ENCODE assay signal across 26 cellular contexts in the genomic region with DNA sequence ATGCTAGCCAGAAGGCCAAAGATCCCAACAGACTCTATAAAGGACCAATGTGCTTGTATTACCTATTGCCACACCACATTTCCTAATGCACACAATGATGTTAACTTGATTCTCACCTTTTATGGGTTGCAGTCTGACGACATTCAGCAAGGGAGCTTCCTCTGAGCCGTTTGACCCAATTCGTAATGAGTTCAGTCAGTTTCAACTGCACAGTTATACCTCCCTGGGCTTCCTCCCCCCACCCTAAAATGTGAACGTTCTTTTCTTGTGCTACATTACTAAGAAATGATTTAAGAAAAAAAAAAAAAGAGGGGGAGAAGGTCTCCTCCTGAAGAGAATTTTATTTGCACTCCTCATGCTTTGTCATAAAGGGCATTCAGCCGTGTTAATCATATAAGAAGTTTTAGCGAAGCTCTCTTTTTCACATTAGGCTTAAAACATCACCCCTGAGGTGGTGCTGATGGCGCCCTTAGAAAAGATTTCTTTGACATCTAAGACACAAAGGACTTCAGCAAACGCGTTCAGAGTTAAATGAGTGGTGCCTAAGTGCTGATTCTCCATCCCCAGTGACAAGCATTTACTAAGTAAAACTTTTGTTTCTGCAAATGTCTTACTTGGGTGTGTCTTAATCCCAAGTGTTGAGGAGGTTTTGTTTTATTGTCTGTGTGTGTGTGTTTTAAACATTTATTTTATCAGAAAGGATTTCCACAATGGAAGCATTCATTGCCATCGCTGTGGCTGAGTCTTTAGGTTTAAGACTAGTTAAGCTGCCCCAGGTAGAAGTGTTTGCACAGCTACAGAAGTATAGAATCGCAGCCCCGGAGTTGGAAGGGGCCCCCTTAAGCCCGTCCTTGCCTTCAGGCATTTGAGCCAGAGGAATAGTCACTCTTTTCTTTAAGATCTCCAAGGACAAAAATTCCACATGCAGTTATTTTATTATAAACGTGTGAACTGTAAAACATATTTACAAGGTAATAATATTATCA. TPM values are rescaled to one million over a fixed set of nuclear protein-coding genes. Genes with fewer than 3 reads are reported as not detected.
"Had no signal": no experiment of that assay in that cellular context is flagged by ENCODE, and none has a peak within 500 bp of the region (broad histone marks: within the 10 kb centered on the region; RNA-seq: fewer than 3 reads in every experiment).

No MANE protein-coding gene starts in this region.

- DNase-seq: activated CD4-positive, alpha-beta T cell treated with anti-CD3 and anti-CD28 coated beads for 36 hours; activated CD4-positive, alpha-beta T cell treated with anti-CD3 and anti-CD28 coated beads, Interleukin-2, amount 50 U/mL, for 4 hours; activated CD8-positive, alpha-beta memory T cell treated with anti-CD3 and anti-CD28 coated beads for 24 hours; activated CD8-positive, alpha-beta memory T cell treated with anti-CD3 and anti-CD28 coated beads, Interleukin-2, amount 50 U/mL, for 4 hours; activated naive CD4-positive, alpha-beta T cell; activated T-cell treated with anti-CD3 and anti-CD28 coated beads, Interleukin-2, amount 50 U/mL, for 24 hours; effector CD4-positive, alpha-beta T cell; erythroblast; foreskin fibroblast; immature natural killer cell; naive thymus-derived CD8-positive, alpha-beta T cell; ovary; psoas muscle; right cardiac atrium; stimulated activated CD4-positive, alpha-beta T cell treated with anti-CD3 and anti-CD28 coated beads, Interleukin-12 subunit alpha, Interleukin-12 subunit beta, amount 100 ng/mL, for 4 hours; stimulated activated CD4-positive, alpha-beta T cell treated with anti-CD3 and anti-CD28 coated beads, Interleukin-4, amount 100 ng/mL, for 4 hours; stimulated activated naive CD8-positive, alpha-beta T cell treated with anti-CD3 and anti-CD28 coated beads, Interleukin-15, Interleukin-2, amounts not matched to agents 100 U/mL and 50 U/mL, for 24 hours; substantia nigra; T-helper 9 cell; thyroid gland had no signal

- H3K4me1 ChIP-seq: psoas muscle, thyroid gland had no signal

- H3K27me3 ChIP-seq: neutrophil, ovary, thyroid gland had no signal

- H3K27ac ChIP-seq: neutrophil, psoas muscle, thyroid gland had no signal

- H3K36me3 ChIP-seq: neutrophil, ovary, thyroid gland had no signal

- H3K4me3 ChIP-seq: ovary, psoas muscle, thyroid gland had no signal

- H3K9me3 ChIP-seq: neutrophil, ovary, psoas muscle, thyroid gland had no signal

- ATAC-seq: activated CD4-positive, alpha-beta T cell treated with anti-CD3 and anti-CD28 coated beads for 36 hours; activated T-helper 17 cell treated with anti-CD3 and anti-CD28 coated beads, Interleukin-2, amount 50 U/mL, for 72 hours; left lobe of liver; naive thymus-derived CD8-positive, alpha-beta T cell; psoas muscle; right cardiac atrium; stimulated activated naive CD8-positive, alpha-beta T cell treated with anti-CD3 and anti-CD28 coated beads, Interleukin-15, Interleukin-2, amounts not matched to agents 100 U/mL and 50 U/mL, for 24 hours; WTC11 had no signal

RNA-seq across cellular contexts. Expression of a gene that starts 15.2 kb away (rescaled TPM):
- total RNA-seq: glomerular endothelial cell; lung microvascular endothelial cell; naive thymus-derived CD8-positive, alpha-beta T cell had no signal
- polyA plus RNA-seq: immature natural killer cell had no signal
